33 cellular contexts compared by ENCODE assay signal in genomic region chr3:156381253-156381652, GRCh38.
"Had no signal": no experiment of that assay in that cellular context is flagged by ENCODE, and none has a peak within 500 bp of the region (broad histone marks: within the 10 kb centered on the region; RNA-seq: fewer than 3 reads in every experiment).

No MANE protein-coding gene starts in this region.

- H3K27me3 ChIP-seq: adrenal gland, body of pancreas, brain microvascular endothelial cell, breast epithelium had no signal

- ATAC-seq: activated CD8-positive, alpha-beta T cell treated with anti-CD3 and anti-CD28 coated beads for 36 hours; activated naive CD4-positive, alpha-beta T cell treated with anti-CD3 and anti-CD28 coated beads, Interleukin-2, amount 50 U/mL, for 72 hours; activated T-cell treated with anti-CD3 and anti-CD28 coated beads, Interleukin-2, amount 50 U/mL, for 4 hours; activated T-cell treated with anti-CD3 and anti-CD28 coated beads, Interleukin-2, amount 50 U/mL, for 72 hours; activated T-helper 17 cell treated with anti-CD3 and anti-CD28 coated beads, Interleukin-2, amount 50 U/mL, for 72 hours; body of pancreas had no signal

- H3K9me3 ChIP-seq: adrenal gland, body of pancreas, breast epithelium had no signal

- H3K36me3 ChIP-seq: adrenal gland, brain microvascular endothelial cell, breast epithelium had no signal

- H3K4me3 ChIP-seq: adrenal gland, body of pancreas, breast epithelium had no signal

- H3K27ac ChIP-seq: adrenal gland, body of pancreas, brain microvascular endothelial cell, breast epithelium, VCaP had no signal

- H3K4me1 ChIP-seq: adrenal gland, body of pancreas, breast epithelium had no signal

- DNase-seq: activated B cell treated with CpG ODN at 0.5 μM for 24 hours; activated CD4-positive, alpha-beta memory T cell treated with anti-CD3 and anti-CD28 coated beads for 36 hours; activated CD4-positive, alpha-beta T cell treated with anti-CD3 and anti-CD28 coated beads for 4 hours; activated CD4-positive, alpha-beta T cell treated with anti-CD3 and anti-CD28 coated beads, Interleukin-2, amount 10 ng/mL, durations not matched to agents 24 days and 14 days; activated CD4-positive, alpha-beta T cell treated with anti-CD3 and anti-CD28 coated beads, Interleukin-2, amount 50 U/mL, for 1 hour; activated CD4-positive, alpha-beta T cell treated with anti-CD3 and anti-CD28 coated beads, Interleukin-2, amount 50 U/mL, for 4 hours; activated CD4-positive, CD25-positive, alpha-beta regulatory T cell treated with anti-CD3 and anti-CD28 coated beads, Interleukin-2, amount 50 U/mL, for 72 hours; activated CD8-positive, alpha-beta memory T cell treated with anti-CD3 and anti-CD28 coated beads, Interleukin-2, amount 50 U/mL, for 4 hours; activated CD8-positive, alpha-beta T cell treated with anti-CD3 and anti-CD28 coated beads for 36 hours; activated effector memory CD4-positive, alpha-beta T cell treated with anti-CD3 and anti-CD28 coated beads, Interleukin-2, amount 50 U/mL, for 16 hours; activated gamma-delta T cell treated with Interleukin-2 at 50 U/mL for 16 hours; activated naive CD4-positive, alpha-beta T cell; activated naive CD4-positive, alpha-beta T cell treated with anti-CD3 and anti-CD28 coated beads for 36 hours; activated naive CD4-positive, alpha-beta T cell treated with anti-CD3 and anti-CD28 coated beads, Interleukin-2, amount 50 U/mL, for 16 hours; activated naive CD8-positive, alpha-beta T cell treated with anti-CD3 and anti-CD28 coated beads for 36 hours; activated T-cell treated with anti-CD3 and anti-CD28 coated beads for 4 hours; activated T-cell treated with anti-CD3 and anti-CD28 coated beads, Interleukin-2, amount 50 U/mL, for 1 hour; activated T-cell treated with anti-CD3 and anti-CD28 coated beads, Interleukin-2, amount 50 U/mL, for 4 hours; activated T-cell treated with anti-CD3 and anti-CD28 coated beads, Interleukin-2, amount 50 U/mL, for 72 hours; adrenal gland; amniotic stem cell; aorta; body of pancreas; brain microvascular endothelial cell; caudate nucleus; cerebellar nuclear complex; T-helper 1 cell; T-helper 2 cell; T-helper 9 cell had no signal
